Comparison of ENCODE assay signal across 8 cellular contexts in genomic region chr17:75412455-75413317, GRCh38. TPM values are rescaled to one million over a fixed set of nuclear protein-coding genes. Genes with fewer than 3 reads are reported as not detected.
DNase-seq lines count a peak whose midpoint lies in the region; ATAC-seq and TF ChIP-seq lines count a peak whose summit lies in the region.

No MANE protein-coding gene starts in this region.

- H2AFZ ChIP-seq in SU-DHL-6 (ENCODE audit: low read depth, low read length, severe bottlenecking) = peak overlapping the region; percentile 73

- DNase-seq in AG09309 (ENCODE audit: low read depth) (no peak), NCI-H128 (lab: John Stamatoyannopoulos, UW; ENCODE audit: unreplicated experiment) (peak; percentile 26), right atrium auricular region (ENCODE audit: low spot score) (peak; percentile 70), retina (peak; percentile 84)
- peak; percentile 45 for DNase-seq in activated naive CD8-positive, alpha-beta T cell treated with anti-CD3 and anti-CD28 coated beads, Interleukin-2, amount 50 U/mL, for 16 hours (ENCODE audit: low read depth, low spot score)

- no peaks in the 10 kb centered on the region for H4K20me1 ChIP-seq in SU-DHL-6 (ENCODE audit: low read depth, low read length)

- no peak overlapping the region for H3K27ac ChIP-seq in SU-DHL-6 (ENCODE audit: low read depth, low read length)
- no peak overlapping the region for H3K27ac ChIP-seq in right atrium auricular region

- no peaks in the 10 kb centered on the region for H3K9me2 ChIP-seq in SU-DHL-6 (replicated peaks; ENCODE audit: insufficient read depth, low read length)

- ATAC-seq in GM21360 (IDR thresholded peaks at IDR 0.05; ENCODE audit: unreplicated experiment) = peak; percentile 62
- no peak for ATAC-seq in HG02885 (IDR thresholded peaks at IDR 0.05; ENCODE audit: poor library complexity, unreplicated experiment)

- no peaks in the 10 kb centered on the region for H3K79me2 ChIP-seq in SU-DHL-6 (ENCODE audit: insufficient read depth, low read length)

- no peaks in the 10 kb centered on the region for H3K9me3 ChIP-seq in SU-DHL-6 (ENCODE audit: insufficient read depth, low read length)
- H3K9me3 ChIP-seq in right atrium auricular region = no peaks in the 10 kb centered on the region

- H3K4me1 ChIP-seq in right atrium auricular region = peaks cover 0 to 8% of the 10 kb centered on the region in 2 donors

- no peaks in the 10 kb centered on the region for H3K27me3 ChIP-seq in SU-DHL-6 (ENCODE audit: low read length)
- H3K27me3 ChIP-seq in right atrium auricular region = no peaks in the 10 kb centered on the region

- H3K36me3 ChIP-seq in SU-DHL-6 (ENCODE audit: low read length) = no peaks in the 10 kb centered on the region
- no peaks in the 10 kb centered on the region for H3K36me3 ChIP-seq in right atrium auricular region

- no peak overlapping the region for H3K4me3 ChIP-seq in AG09309 (ENCODE audit: control insufficient read depth, low read depth, low read length)
- no peak overlapping the region for H3K4me3 ChIP-seq in SU-DHL-6 (ENCODE audit: insufficient read depth, low read length, poor library complexity, severe bottlenecking)
- H3K4me3 ChIP-seq in right atrium auricular region = no peak overlapping the region

- H3F3A ChIP-seq in SU-DHL-6 (ENCODE audit: insufficient read depth) = no peaks in the 10 kb centered on the region

- TF ChIP-seq CTCF in AG09309 (IDR thresholded peaks at IDR 0.05; ENCODE audit: control insufficient read depth, insufficient read depth, low read depth, low read length, missing control alignments) (peak; percentile 83), SU-DHL-6 (IDR thresholded peaks at IDR 0.05; ENCODE audit: insufficient read depth, low read length, poor library complexity, severe bottlenecking) (peak; percentile 54), right atrium auricular region (IDR thresholded peaks at IDR 0.05) (peak; percentile 59 to 88)

- H3K4me2 ChIP-seq in SU-DHL-6 (ENCODE audit: low read depth, low read length, poor library complexity, severe bottlenecking) = peak overlapping the region; percentile 36

- H3K9ac ChIP-seq in SU-DHL-6 (ENCODE audit: low read length) = peak overlapping the region; percentile 30; the same call in 1 of the 2 replicates

RNA-seq across cellular contexts. Expression of gene GRB2, which starts 7.2 kb away (rescaled TPM):
- total RNA-seq in right atrium auricular region = 100 to 1,000 TPM in 1 of 2 donors, 10 to 100 TPM in 1; 80.8 to 112 TPM

RNA-seq across cellular contexts. Expression of gene TMEM94, which starts 43.7 kb away (rescaled TPM):
- 10 to 100 TPM; 56.3 to 61.6 TPM for total RNA-seq in right atrium auricular region
